Comparison of ENCODE assay signal across 1 cellular context in genomic region chrX:15384304-15384703, GRCh38.
TF ChIP-seq lines count a peak whose summit lies in the region.

VEGFD (minus strand) TSS chrX:15384413; CDS start chrX:15383946, 467 bp downstream.

TF ChIP-seq in GM23338, 12 proteins besides CTCF, POLR2A, EP300 and RAD21 (continued from another document):
- TF ChIP-seq, protein P1, sequence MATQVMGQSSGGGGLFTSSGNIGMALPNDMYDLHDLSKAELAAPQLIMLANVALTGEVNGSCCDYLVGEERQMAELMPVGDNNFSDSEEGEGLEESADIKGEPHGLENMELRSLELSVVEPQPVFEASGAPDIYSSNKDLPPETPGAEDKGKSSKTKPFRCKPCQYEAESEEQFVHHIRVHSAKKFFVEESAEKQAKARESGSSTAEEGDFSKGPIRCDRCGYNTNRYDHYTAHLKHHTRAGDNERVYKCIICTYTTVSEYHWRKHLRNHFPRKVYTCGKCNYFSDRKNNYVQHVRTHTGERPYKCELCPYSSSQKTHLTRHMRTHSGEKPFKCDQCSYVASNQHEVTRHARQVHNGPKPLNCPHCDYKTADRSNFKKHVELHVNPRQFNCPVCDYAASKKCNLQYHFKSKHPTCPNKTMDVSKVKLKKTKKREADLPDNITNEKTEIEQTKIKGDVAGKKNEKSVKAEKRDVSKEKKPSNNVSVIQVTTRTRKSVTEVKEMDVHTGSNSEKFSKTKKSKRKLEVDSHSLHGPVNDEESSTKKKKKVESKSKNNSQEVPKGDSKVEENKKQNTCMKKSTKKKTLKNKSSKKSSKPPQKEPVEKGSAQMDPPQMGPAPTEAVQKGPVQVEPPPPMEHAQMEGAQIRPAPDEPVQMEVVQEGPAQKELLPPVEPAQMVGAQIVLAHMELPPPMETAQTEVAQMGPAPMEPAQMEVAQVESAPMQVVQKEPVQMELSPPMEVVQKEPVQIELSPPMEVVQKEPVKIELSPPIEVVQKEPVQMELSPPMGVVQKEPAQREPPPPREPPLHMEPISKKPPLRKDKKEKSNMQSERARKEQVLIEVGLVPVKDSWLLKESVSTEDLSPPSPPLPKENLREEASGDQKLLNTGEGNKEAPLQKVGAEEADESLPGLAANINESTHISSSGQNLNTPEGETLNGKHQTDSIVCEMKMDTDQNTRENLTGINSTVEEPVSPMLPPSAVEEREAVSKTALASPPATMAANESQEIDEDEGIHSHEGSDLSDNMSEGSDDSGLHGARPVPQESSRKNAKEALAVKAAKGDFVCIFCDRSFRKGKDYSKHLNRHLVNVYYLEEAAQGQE (IDR thresholded peaks at IDR 0.05; ENCODE audit: unreplicated experiment): no peak
